1 cellular context compared by ENCODE assay signal in genomic region chr1:41475859-41476567, GRCh38.
TF ChIP-seq lines count a peak whose summit lies in the region.

No MANE protein-coding gene starts in this region.

TF ChIP-seq in HepG2, 621 proteins besides CTCF, POLR2A, EP300 and RAD21 (continued from another document):
- TF ChIP-seq MYC (CRISPR knock-in tag; IDR thresholded peaks at IDR 0.05; ENCODE audit: borderline replicate concordance) (no peak), MXD1 (CRISPR knock-in tag; IDR thresholded peaks at IDR 0.05) (no peak), ZNF292 (CRISPR knock-in tag; IDR thresholded peaks at IDR 0.05; ENCODE audit: borderline replicate concordance, low read depth) (no peak), ASH2L (IDR thresholded peaks at IDR 0.05; ENCODE audit: insufficient read length, low read depth, low read length) (no peak), ZMAT3 (CRISPR knock-in tag; conservative IDR thresholded peaks at IDR 0.05) (no peak), ZBTB33 (CRISPR knock-in tag; IDR thresholded peaks at IDR 0.05) (no peak), TAF15 (IDR thresholded peaks at IDR 0.05; ENCODE audit: low read depth, low read length, poor library complexity, severe bottlenecking) (no peak), ZNF891 (CRISPR knock-in tag; IDR thresholded peaks at IDR 0.05) (no peak), ZNF773 (CRISPR knock-in tag; IDR thresholded peaks at IDR 0.05; ENCODE audit: borderline replicate concordance) (no peak), JUN (CRISPR knock-in tag; IDR thresholded peaks at IDR 0.05) (no peak), TFDP2 (CRISPR knock-in tag; IDR thresholded peaks at IDR 0.05) (no peak), FOXP1 (IDR thresholded peaks at IDR 0.05) (no peak), FOXP1 (CRISPR knock-in tag; IDR thresholded peaks at IDR 0.05) (no peak), ZNF563 (CRISPR knock-in tag; IDR thresholded peaks at IDR 0.05) (no peak), MIXL1 (CRISPR knock-in tag; IDR thresholded peaks at IDR 0.05) (no peak), RAD51 (IDR thresholded peaks at IDR 0.05; ENCODE audit: borderline replicate concordance) (no peak), THAP7 (CRISPR knock-in tag; IDR thresholded peaks at IDR 0.05) (no peak)
TF ChIP-seq in HepG2: peak in this region for 0.
